13 cellular contexts compared by ENCODE assay signal in the genomic region with DNA sequence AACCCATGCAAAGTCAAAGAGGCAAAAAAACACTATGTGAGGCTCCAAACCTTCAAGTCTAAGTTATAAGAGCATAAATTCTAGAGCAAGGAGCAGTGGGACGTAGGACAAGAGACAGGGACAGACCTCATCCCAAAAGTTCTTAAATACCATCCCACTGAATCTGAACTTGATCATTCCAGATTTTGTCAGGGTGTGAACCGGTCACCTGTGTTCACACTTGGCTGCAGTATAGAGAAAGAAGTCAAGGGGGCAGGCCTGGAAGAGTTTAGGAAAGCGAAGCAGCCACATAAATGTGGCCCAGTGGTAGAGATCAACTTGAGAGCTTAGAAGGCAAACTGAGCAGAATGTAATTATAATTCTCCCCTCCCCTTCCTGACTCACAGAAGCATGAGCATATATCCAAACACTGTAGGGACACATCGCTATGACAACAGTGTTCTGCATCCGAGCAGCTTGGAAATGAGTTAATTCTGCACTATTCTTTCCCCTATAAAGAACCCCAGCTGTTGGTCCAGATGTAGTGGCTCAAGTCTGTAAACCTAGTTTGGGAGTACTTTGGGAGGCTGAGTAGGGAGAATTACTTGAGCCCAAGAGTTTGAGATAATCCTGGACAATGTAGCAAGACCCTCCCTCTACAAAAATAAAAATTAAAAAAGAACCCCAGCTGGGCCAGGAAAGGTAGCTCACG. TPM values are rescaled to one million over a fixed set of nuclear protein-coding genes. Genes with fewer than 3 reads are reported as not detected.
DNase-seq lines count a peak whose midpoint lies in the region; ATAC-seq, FAIRE-seq and TF ChIP-seq lines count a peak whose summit lies in the region.
"Had no signal": no experiment of that assay in that cellular context is flagged by ENCODE, and none has a peak within 500 bp of the region (broad histone marks: within the 10 kb centered on the region; RNA-seq: fewer than 3 reads in every experiment).

No MANE protein-coding gene starts in this region.

- in situ Hi-C loops in K562 (cut with MboI) = no loop called here

- 90% methylated on average over 6 of the region's 6 CpGs for WGBS in K562 (ENCODE audit: insufficient coverage, low coverage, missing lambda C conversion rate)

- H3K36me3 ChIP-seq in K562 (ENCODE audit: control insufficient read depth, insufficient read depth, low read length) = peaks cover 54% of the 10 kb centered on the region; the same call in 2 of the 3 replicates

- peaks cover 22 to 42% of the 10 kb centered on the region in 2 experiments; a peak in 4 of 5 replicates for H3K4me1 ChIP-seq in K562 (replicated peaks in 1 of 2; ENCODE audit: control insufficient read depth in 2 of 2, insufficient read depth in 2 of 2, low read length in 2 of 2)

- no peak for TF ChIP-seq POLR2A in K562 (conservative IDR thresholded peaks at IDR 0.05)

- DNase-seq in AG09319 (ENCODE audit: extremely low read depth, low read depth) (peak; percentile 43), HFF-Myc (ENCODE audit: extremely low read depth, low read depth) (peak; percentile 49), K562 (ENCODE audit: extremely low read depth in 1 of 4, low spot score in 3 of 4) (no peak), kidney tubule cell (ENCODE audit: low spot score) (peak; percentile 73), HPDE6-E6E7 (ENCODE audit: extremely low spot score) (no peak)
- no peak for DNase-seq in activated T-cell treated with anti-CD3 and anti-CD28 coated beads, Interleukin-2, amount 50 U/mL, for 48 hours
- DNase-seq in stimulated activated naive CD8-positive, alpha-beta T cell treated with anti-CD3 and anti-CD28 coated beads, Interleukin-15, Interleukin-2, amounts not matched to agents 100 U/mL and 50 U/mL, for 24 hours = no peak
- DNase-seq: DMS153; left ventricle myocardium superior; NCI-H187 treated with DMSO at 0.1 percent for 48 hours; NK-92 treated with Interleukin-12 subunit alpha and Interleukin-12 subunit beta, amount 100 ng/mL, for 24 hours; psoas muscle had no signal

- no peak overlapping the region for H3K27ac ChIP-seq in K562 (ENCODE audit: extremely low read depth, low read depth, low read length)
- H3K27ac ChIP-seq: psoas muscle had no signal

- CTCF ChIA-PET in K562 (lab: Yijun Ruan, JAX; ENCODE audit: low intra/inter-chr PET ratio) = no interaction called here

- POLR2A ChIA-PET in K562 (lab: Yijun Ruan, JAX) = interaction anchor here (0.6 to 4.0 kb wide), 3 partner anchors 21 to 288 kb away, joined by 3 to 19 read pairs (median 3); a partner anchor contains a TSS

- H2AFZ ChIP-seq in K562 (ENCODE audit: low read depth, low read length) = no peak overlapping the region

- H3K9me3 ChIP-seq in K562 (replicated peaks; ENCODE audit: control insufficient read depth, insufficient read depth, low read depth, low read length) = no peaks in the 10 kb centered on the region
- H3K9me3 ChIP-seq: psoas muscle had no signal

- intact Hi-C loops in K562 (cut with micrococcal nuclease) = no loop called here

- peaks cover 36% of the 10 kb centered on the region for H3K79me2 ChIP-seq in K562 (ENCODE audit: control insufficient read depth, insufficient read depth, low read length)

- TF ChIP-seq RAD21 in K562 (CRISPR knock-in tag; conservative IDR thresholded peaks at IDR 0.05 in 1 of 2, IDR thresholded peaks at IDR 0.05 in 1 of 2) = no peak

- no peak overlapping the region for H3K9ac ChIP-seq in K562 (ENCODE audit: insufficient read depth in 1 of 2, low read depth in 2 of 2, low read length in 2 of 2)

- ATAC-seq in K562 = no peak
- no peak for ATAC-seq in stimulated activated naive CD8-positive, alpha-beta T cell treated with anti-CD3 and anti-CD28 coated beads, Interleukin-15, Interleukin-2, amounts not matched to agents 100 U/mL and 50 U/mL, for 24 hours
- ATAC-seq in HG02588 (IDR thresholded peaks at IDR 0.05; ENCODE audit: unreplicated experiment) = no peak
- ATAC-seq: left ventricle myocardium superior, psoas muscle had no signal

- H3K9me1 ChIP-seq in K562 (ENCODE audit: control insufficient read depth, insufficient read depth, low read length) = peaks cover 2% of the 10 kb centered on the region

- H3K4me3 ChIP-seq in HFF-Myc (replicated peaks; ENCODE audit: low read depth, low read length) (no peak overlapping the region), K562 (no peak overlapping the region)
- H3K4me3 ChIP-seq: psoas muscle had no signal

- no peaks in the 10 kb centered on the region; the same call in 1 of the 2 replicates for H4K20me1 ChIP-seq in K562 (replicated peaks; ENCODE audit: control insufficient read depth, insufficient read depth, low read length)

- FAIRE-seq in K562 (lab: Jason Lieb, UNC) = no peak

- BruUV-seq in K562 (replicated peaks; lab: Mats Ljungman, UMichigan) = no TSS peak

- no peak overlapping the region for H3K4me2 ChIP-seq in K562 (ENCODE audit: insufficient read depth, low read length)

- no peak for TF ChIP-seq CTCF in AG09319 (IDR thresholded peaks at IDR 0.05; ENCODE audit: low read depth, low read length)
- no peak for TF ChIP-seq CTCF in HFF-Myc (IDR thresholded peaks at IDR 0.05; ENCODE audit: low read depth, low read length, missing control alignments)
- no peak for TF ChIP-seq CTCF in K562 (IDR thresholded peaks at IDR 0.05 in 2 of 3, conservative IDR thresholded peaks at IDR 0.05 in 1 of 3; ENCODE audit: insufficient read depth in 2 of 3, low read depth in 1 of 3, low read length in 3 of 3)

- no peaks in the 10 kb centered on the region for H3K27me3 ChIP-seq in K562 (ENCODE audit: control insufficient read depth in 2 of 2, insufficient read depth in 2 of 2, low read length in 2 of 2)

- TF ChIP-seq EP300 in K562 (IDR thresholded peaks at IDR 0.05; ENCODE audit: low read length) = no peak

RNA-seq across cellular contexts. Expression of gene AKR7A2, which starts 2.7 kb away (rescaled TPM):
- total RNA-seq in K562 (2011; cell fraction: chromatin; rRNA removed; ENCODE audit: low replicate concordance) = 18.7 and 45.9 TPM in 2 replicates
- total RNA-seq in K562 (2011; cell fraction: nucleolus; rRNA removed) = 36.8 and 39.0 TPM in 2 replicates
- total RNA-seq in K562 (2011; cell fraction: nucleoplasm; rRNA removed) = 28.7 and 34.9 TPM in 2 replicates
- 78.4 and 108 TPM in 2 replicates for total RNA-seq in K562 (2014; rRNA removed)
- total RNA-seq in K562 (2014; rRNA removed; fragmentation: Illumina TruSeq; extraction: Trizol) = 26.1 and 32.3 TPM in 2 replicates
- total RNA-seq in K562 (2015; rRNA removed; fragmentation: Illumina TruSeq; extraction: Trizol) = 65.2 and 66.0 TPM in 2 replicates
- 71.7 and 74.4 TPM in 2 replicates for total RNA-seq in K562 (2021)
- 49.4 and 57.1 TPM in 2 replicates for polyA plus RNA-seq in K562 (2011; rRNA removed)
- polyA plus RNA-seq in K562 (2011; cell fraction: cytosol; rRNA removed) = 83.1 and 114 TPM in 2 replicates
- polyA plus RNA-seq in K562 (2011; cell fraction: nucleus; rRNA removed) = 34.0 and 41.0 TPM in 2 replicates
- 57.6 and 109 TPM in 2 replicates for polyA plus RNA-seq in K562 (2012)
- 41.1 and 50.6 TPM in 2 replicates for polyA plus RNA-seq in K562 (2014; fragmentation: Illumina TruSeq; extraction: Trizol)
- polyA plus RNA-seq in K562 (2014; fragmentation: Nextera tagmentation; extraction: Ambion mirVana) = 1 to 10 TPM; 2.0 to 4.0 TPM
- polyA plus RNA-seq in K562 (2014; rRNA removed) = 74.7 and 83.6 TPM in 2 replicates
- polyA minus RNA-seq in K562 (2011; rRNA and poly(A)+ RNA removed) = 16.8 and 22.0 TPM in 2 replicates
- 22.1 and 40.4 TPM in 2 replicates for polyA minus RNA-seq in K562 (2011; cell fraction: cytosol; rRNA and poly(A)+ RNA removed)
- polyA minus RNA-seq in K562 (2011; cell fraction: nucleus; rRNA and poly(A)+ RNA removed) = 19.1 and 22.7 TPM in 2 replicates

RNA-seq across cellular contexts. Expression of gene SLC66A1, which starts 2.9 kb away (rescaled TPM):
- total RNA-seq in K562 (2011; cell fraction: chromatin; rRNA removed; ENCODE audit: low replicate concordance) = 37.0 and 99.3 TPM in 2 replicates
- total RNA-seq in K562 (2011; cell fraction: nucleolus; rRNA removed) = 85.8 and 97.7 TPM in 2 replicates
- 62.2 and 63.1 TPM in 2 replicates for total RNA-seq in K562 (2011; cell fraction: nucleoplasm; rRNA removed)
- total RNA-seq in K562 (2014; rRNA removed) (28.9 and 34.0 TPM in 2 replicates), K562 (2014; rRNA removed; fragmentation: Illumina TruSeq; extraction: Trizol) (8.5 and 10.4 TPM in 2 replicates), K562 (2015; rRNA removed; fragmentation: Illumina TruSeq; extraction: Trizol) (18.6 and 21.6 TPM in 2 replicates), K562 (2021) (26.5 and 29.5 TPM in 2 replicates)
- polyA plus RNA-seq in K562 (2011; rRNA removed) (27.0 and 29.2 TPM in 2 replicates), K562 (2014; fragmentation: Illumina TruSeq; extraction: Trizol) (16.3 and 26.6 TPM in 2 replicates), K562 (2014; fragmentation: Nextera tagmentation; extraction: Ambion mirVana) (1 to 10 TPM; 1.2 to 1.6 TPM), K562 (2014; rRNA removed) (35.2 and 40.8 TPM in 2 replicates)
- polyA plus RNA-seq in K562 (2011; cell fraction: cytosol; rRNA removed) = 36.4 and 92.5 TPM in 2 replicates
- polyA plus RNA-seq in K562 (2011; cell fraction: nucleus; rRNA removed) = 35.5 and 82.2 TPM in 2 replicates
- 23.2 and 37.9 TPM in 2 replicates for polyA plus RNA-seq in K562 (2012)
- 12.7 and 14.9 TPM in 2 replicates for polyA minus RNA-seq in K562 (2011; rRNA and poly(A)+ RNA removed)
- polyA minus RNA-seq in K562 (2011; cell fraction: cytosol; rRNA and poly(A)+ RNA removed) = 15.3 and 16.8 TPM in 2 replicates
- 26.2 and 33.7 TPM in 2 replicates for polyA minus RNA-seq in K562 (2011; cell fraction: nucleus; rRNA and poly(A)+ RNA removed)

RNA-seq across cellular contexts. Expression of gene AKR7A3, which starts 20.7 kb away (rescaled TPM):
- 2.4 and 4.7 TPM in 2 replicates for total RNA-seq in K562 (2011; cell fraction: chromatin; rRNA removed; ENCODE audit: low replicate concordance)
- 3.7 and 4.5 TPM in 2 replicates for total RNA-seq in K562 (2011; cell fraction: nucleolus; rRNA removed)
- total RNA-seq in K562 (2011; cell fraction: nucleoplasm; rRNA removed) = 2.1 and 3.2 TPM in 2 replicates
- total RNA-seq in K562 (2014; rRNA removed) = 0.54 and 0.78 TPM in 2 replicates
- total RNA-seq in K562 (2014; rRNA removed; fragmentation: Illumina TruSeq; extraction: Trizol) = 0.22 TPM in 2 replicates
- 0.45 and 0.58 TPM in 2 replicates for total RNA-seq in K562 (2015; rRNA removed; fragmentation: Illumina TruSeq; extraction: Trizol)
- 0.91 and 1.2 TPM in 2 replicates for total RNA-seq in K562 (2021)
- 0.33 and 0.49 TPM in 2 replicates for polyA plus RNA-seq in K562 (2011; rRNA removed)
- polyA plus RNA-seq in K562 (2011; cell fraction: cytosol; rRNA removed) = 0.38 and 0.63 TPM in 2 replicates
- 2.2 and 4.9 TPM in 2 replicates for polyA plus RNA-seq in K562 (2011; cell fraction: nucleus; rRNA removed)
- polyA plus RNA-seq in K562 (2012) = 0.27 and 0.79 TPM in 2 replicates
- 0.13 and 0.25 TPM in 2 replicates for polyA plus RNA-seq in K562 (2014; fragmentation: Illumina TruSeq; extraction: Trizol)
- under 1 TPM in 1 of 2 experiments, not detected in 1; 0.04 TPM for polyA plus RNA-seq in K562 (2014; fragmentation: Nextera tagmentation; extraction: Ambion mirVana)
- polyA plus RNA-seq in K562 (2014; rRNA removed) = 0.74 and 1.5 TPM in 2 replicates
- polyA minus RNA-seq in K562 (2011; rRNA and poly(A)+ RNA removed) = 0.14 and 0.15 TPM in 2 replicates
- 0.67 TPM in 1 of 2 replicates, not detected in the other for polyA minus RNA-seq in K562 (2011; cell fraction: cytosol; rRNA and poly(A)+ RNA removed)
- polyA minus RNA-seq in K562 (2011; cell fraction: nucleus; rRNA and poly(A)+ RNA removed) = 1.00 and 1.1 TPM in 2 replicates

RNA-seq across cellular contexts. Expression of gene MRTO4, which starts 57.7 kb away (rescaled TPM):
- 35.8 and 86.9 TPM in 2 replicates for total RNA-seq in K562 (2011; cell fraction: chromatin; rRNA removed; ENCODE audit: low replicate concordance)
- total RNA-seq in K562 (2011; cell fraction: nucleolus; rRNA removed) = 78.7 and 87.1 TPM in 2 replicates
- 57.9 and 62.8 TPM in 2 replicates for total RNA-seq in K562 (2011; cell fraction: nucleoplasm; rRNA removed)
- total RNA-seq in K562 (2014; rRNA removed) = 150 and 153 TPM in 2 replicates
- 136 and 145 TPM in 2 replicates for total RNA-seq in K562 (2014; rRNA removed; fragmentation: Illumina TruSeq; extraction: Trizol)
- 153 and 154 TPM in 2 replicates for total RNA-seq in K562 (2015; rRNA removed; fragmentation: Illumina TruSeq; extraction: Trizol)
- 138 and 146 TPM in 2 replicates for total RNA-seq in K562 (2021)
- polyA plus RNA-seq in K562 (2011; rRNA removed) = 93.7 and 105 TPM in 2 replicates
- 88.3 and 88.5 TPM in 2 replicates for polyA plus RNA-seq in K562 (2011; cell fraction: cytosol; rRNA removed)
- 35.1 and 36.8 TPM in 2 replicates for polyA plus RNA-seq in K562 (2011; cell fraction: nucleus; rRNA removed)
- 59.9 and 104 TPM in 2 replicates for polyA plus RNA-seq in K562 (2012)
- polyA plus RNA-seq in K562 (2014; fragmentation: Illumina TruSeq; extraction: Trizol) = 163 and 173 TPM in 2 replicates
- 100 to 1,000 TPM in 1 of 2 experiments, 10 to 100 TPM in 1; 62.0 to 146 TPM for polyA plus RNA-seq in K562 (2014; fragmentation: Nextera tagmentation; extraction: Ambion mirVana)
- polyA plus RNA-seq in K562 (2014; rRNA removed) = 152 and 153 TPM in 2 replicates
- 62.3 and 78.5 TPM in 2 replicates for polyA minus RNA-seq in K562 (2011; rRNA and poly(A)+ RNA removed)
- polyA minus RNA-seq in K562 (2011; cell fraction: cytosol; rRNA and poly(A)+ RNA removed) = 32.1 and 40.7 TPM in 2 replicates
- 16.2 and 19.4 TPM in 2 replicates for polyA minus RNA-seq in K562 (2011; cell fraction: nucleus; rRNA and poly(A)+ RNA removed)

RNA-seq across cellular contexts. Expression of gene EMC1, which starts 57.9 kb away (rescaled TPM):
- 276 and 409 TPM in 2 replicates for total RNA-seq in K562 (2011; cell fraction: chromatin; rRNA removed; ENCODE audit: low replicate concordance)
- total RNA-seq in K562 (2011; cell fraction: nucleolus; rRNA removed) = 245 and 297 TPM in 2 replicates
- total RNA-seq in K562 (2011; cell fraction: nucleoplasm; rRNA removed) = 245 and 273 TPM in 2 replicates
- 37.5 and 65.1 TPM in 2 replicates for total RNA-seq in K562 (2014; rRNA removed)
- 32.8 and 35.4 TPM in 2 replicates for total RNA-seq in K562 (2014; rRNA removed; fragmentation: Illumina TruSeq; extraction: Trizol)
- total RNA-seq in K562 (2015; rRNA removed; fragmentation: Illumina TruSeq; extraction: Trizol) = 36.9 and 37.4 TPM in 2 replicates
- 71.0 and 88.2 TPM in 2 replicates for total RNA-seq in K562 (2021)
- 17.8 and 40.9 TPM in 2 replicates for polyA plus RNA-seq in K562 (2011; rRNA removed)
- polyA plus RNA-seq in K562 (2011; cell fraction: cytosol; rRNA removed) = 34.1 and 42.0 TPM in 2 replicates
- 140 and 211 TPM in 2 replicates for polyA plus RNA-seq in K562 (2011; cell fraction: nucleus; rRNA removed)
- 40.3 and 58.0 TPM in 2 replicates for polyA plus RNA-seq in K562 (2012)
- polyA plus RNA-seq in K562 (2014; fragmentation: Illumina TruSeq; extraction: Trizol) = 69.9 and 85.0 TPM in 2 replicates
- 10 to 100 TPM; 32.1 to 69.3 TPM for polyA plus RNA-seq in K562 (2014; fragmentation: Nextera tagmentation; extraction: Ambion mirVana)
- 24.2 and 33.5 TPM in 2 replicates for polyA plus RNA-seq in K562 (2014; rRNA removed)
- 38.2 and 49.9 TPM in 2 replicates for polyA minus RNA-seq in K562 (2011; rRNA and poly(A)+ RNA removed)
- 23.6 and 30.1 TPM in 2 replicates for polyA minus RNA-seq in K562 (2011; cell fraction: cytosol; rRNA and poly(A)+ RNA removed)
- polyA minus RNA-seq in K562 (2011; cell fraction: nucleus; rRNA and poly(A)+ RNA removed) = 62.5 and 79.1 TPM in 2 replicates

Comparison
In these comparisons a context has a peak if more than half of its experiments do, and no peak if none do; other contexts are left out.
1. DNase-seq: peak in AG09319 (single experiment), HFF-Myc (single experiment) and kidney tubule cell (single experiment); none in K562 (0 of 4), activated T-cell treated with anti-CD3 and anti-CD28 coated beads, Interleukin-2, amount 50 U/mL, for 48 hours (0 of 2), stimulated activated naive CD8-positive, alpha-beta T cell treated with anti-CD3 and anti-CD28 coated beads, Interleukin-15, Interleukin-2, amounts not matched to agents 100 U/mL and 50 U/mL, for 24 hours (single experiment) and HPDE6-E6E7 (single experiment).